ENCODE assay signal across 31 cellular contexts in genomic region chr4:136805582-136805981, GRCh38.
"Had no signal": no experiment of that assay in that cellular context is flagged by ENCODE, and none has a peak within 500 bp of the region (broad histone marks: within the 10 kb centered on the region; RNA-seq: fewer than 3 reads in every experiment).

No MANE protein-coding gene starts in this region.

- H3K4me1 Mint-ChIP-seq: naive thymus-derived CD4-positive, alpha-beta T cell; natural killer cell; stimulated activated memory B cell treated with anti-CD40 and anti-IgM and Interleukin-4, amounts not matched to agents 10 μg/mL and 1 μg/mL and 100 μg/mL, for 72 hours had no signal

- H3K79me2 ChIP-seq: parathyroid adenoma had no signal

- H3K9me3 ChIP-seq: ovary, right lobe of liver, sigmoid colon, stomach, thoracic aorta, thyroid gland, tibial nerve, vagina had no signal

- H3K27ac Mint-ChIP-seq: naive thymus-derived CD4-positive, alpha-beta T cell; natural killer cell; nephron; neural progenitor cell; progenitor cell of endocrine pancreas; stimulated activated memory B cell treated with anti-CD40 and anti-IgM and Interleukin-4, amounts not matched to agents 10 μg/mL and 1 μg/mL and 100 μg/mL, for 72 hours; stimulated activated naive CD8-positive, alpha-beta T cell treated with anti-CD3 and anti-CD28 coated beads, Interleukin-15, Interleukin-2, amounts not matched to agents 100 ng/mL and 50 ng/mL, for 24 hours had no signal

- H3K36me3 Mint-ChIP-seq: naive thymus-derived CD4-positive, alpha-beta T cell; neural progenitor cell; stimulated activated memory B cell treated with anti-CD40 and anti-IgM and Interleukin-4, amounts not matched to agents 10 μg/mL and 1 μg/mL and 100 μg/mL, for 72 hours had no signal

- H3K36me3 ChIP-seq: neural progenitor cell, ovary, right lobe of liver, sigmoid colon, spleen, stomach, thoracic aorta, thyroid gland, tibial nerve, upper lobe of left lung, vagina had no signal

- H3K27ac ChIP-seq: neural progenitor cell, ovary, parathyroid adenoma, psoas muscle, right lobe of liver, sigmoid colon, spleen, stomach, thoracic aorta, thyroid gland, tibial nerve, upper lobe of left lung, vagina had no signal

- ATAC-seq: naive thymus-derived CD4-positive, alpha-beta T cell; natural killer cell; psoas muscle; right cardiac atrium; right lobe of liver; stimulated activated memory B cell treated with anti-CD40 and anti-IgM and Interleukin-4, amounts not matched to agents 10 μg/mL and 1 μg/mL and 100 μg/mL, for 72 hours had no signal

- H3K4me1 ChIP-seq: parathyroid adenoma, psoas muscle, right lobe of liver, sigmoid colon, spleen, stomach, thyroid gland, tibial nerve, upper lobe of left lung, vagina had no signal

- H3K27me3 Mint-ChIP-seq: progenitor cell of endocrine pancreas; stimulated activated memory B cell treated with anti-CD40 and anti-IgM and Interleukin-4, amounts not matched to agents 10 μg/mL and 1 μg/mL and 100 μg/mL, for 72 hours; stimulated activated naive CD8-positive, alpha-beta T cell treated with anti-CD3 and anti-CD28 coated beads, Interleukin-15, Interleukin-2, amounts not matched to agents 100 ng/mL and 50 ng/mL, for 24 hours had no signal

- DNase-seq: naive thymus-derived CD4-positive, alpha-beta T cell; natural killer cell; occipital lobe; ovary; posterior cingulate gyrus; psoas muscle; right lobe of liver; sigmoid colon; spleen; stimulated activated CD4-positive, alpha-beta T cell treated with anti-CD3 and anti-CD28 coated beads, Interleukin-12 subunit alpha, Interleukin-12 subunit beta, amount 100 ng/mL, for 4 hours; stimulated activated CD4-positive, alpha-beta T cell treated with anti-CD3 and anti-CD28 coated beads, Interleukin-1b, Interleukin-23, amount 100 ng/mL, for 48 hours; stimulated activated CD4-positive, alpha-beta T cell treated with anti-CD3 and anti-CD28 coated beads, Interleukin-4, amount 100 ng/mL, for 1 hour; stimulated activated CD4-positive, alpha-beta T cell treated with anti-CD3 and anti-CD28 coated beads, Interleukin-4, amount 100 ng/mL, for 4 hours; stimulated activated CD8-positive, alpha-beta memory T cell treated with anti-CD3 and anti-CD28 coated beads, Interleukin-4, amount 100 ng/mL, for 48 hours; stimulated activated naive CD4-positive, alpha-beta T cell treated with Interleukin-2 at 50 U/mL for 16 hours; stomach; thyroid gland; trophoblast cell had no signal

- H3K27me3 ChIP-seq: neural progenitor cell, ovary, right lobe of liver, sigmoid colon, spleen, stomach, thyroid gland, tibial nerve, upper lobe of left lung, vagina had no signal

- FAIRE-seq: urothelium cell line had no signal

- H3K4me3 Mint-ChIP-seq: naive thymus-derived CD4-positive, alpha-beta T cell; natural killer cell; nephron; neural progenitor cell; stimulated activated memory B cell treated with anti-CD40 and anti-IgM and Interleukin-4, amounts not matched to agents 10 μg/mL and 1 μg/mL and 100 μg/mL, for 72 hours; stimulated activated naive CD8-positive, alpha-beta T cell treated with anti-CD3 and anti-CD28 coated beads, Interleukin-15, Interleukin-2, amounts not matched to agents 100 ng/mL and 50 ng/mL, for 24 hours had no signal

- H3K4me3 ChIP-seq: neural progenitor cell, ovary, psoas muscle, right lobe of liver, sigmoid colon, smooth muscle cell, spleen, stomach, thoracic aorta, thyroid gland, tibial nerve, upper lobe of left lung, vagina had no signal

- H2AFZ ChIP-seq: neural progenitor cell, parathyroid adenoma had no signal

- H3K4me2 ChIP-seq: neural progenitor cell, smooth muscle cell had no signal

- H3K9ac ChIP-seq: neural progenitor cell, parathyroid adenoma had no signal
